34 cellular contexts compared by ENCODE assay signal in genomic region chrX:138938003-138938402, GRCh38.
"Had no signal": no experiment of that assay in that cellular context is flagged by ENCODE, and none has a peak within 500 bp of the region (broad histone marks: within the 10 kb centered on the region; RNA-seq: fewer than 3 reads in every experiment).

No MANE protein-coding gene starts in this region.

- H3K27me3 ChIP-seq: MG63 had no signal

- H3K9ac ChIP-seq: KMS-11 had no signal

- H3K9me3 ChIP-seq: MG63 had no signal

- H3K27ac ChIP-seq: KMS-11 had no signal

- H3K36me3 ChIP-seq: MG63 had no signal

- DNase-seq: Karpas-422, Kasumi-1, MG63, MM.1S, MV-4-11, NCI-H1048, NCI-H1092, NCI-H1092 treated with DMSO at 0.1 percent for 48 hours, NCI-H1105, NCI-H1105 treated with DMSO at 0.1 percent for 48 hours, NCI-H1417, NCI-H1417 treated with DMSO at 0.1 percent for 48 hours, NCI-H1436, NCI-H1436 treated with DMSO at 0.1 percent for 48 hours, NCI-H146, NCI-H1694, NCI-H1694 treated with DMSO at 0.1 percent for 48 hours, NCI-H187, NCI-H187 treated with DMSO at 0.1 percent for 48 hours, NCI-H1930, NCI-H2029, NCI-H2029 treated with DMSO at 0.1 percent for 48 hours, NCI-H2081, NCI-H2081 treated with DMSO at 0.1 percent for 48 hours, NCI-H2107, NCI-H2171, NCI-H2171 treated with DMSO at 0.1 percent for 48 hours, NCI-H2227 treated with DMSO at 0.1 percent for 48 hours, NCI-H226, NCI-H345, NCI-H446, NCI-H446 treated with DMSO at 0.1 percent for 48 hours, NCI-H510A had no signal

- H3K4me2 ChIP-seq: KMS-11 had no signal

- H3K4me3 ChIP-seq: MG63 had no signal
